In the genomic region with DNA sequence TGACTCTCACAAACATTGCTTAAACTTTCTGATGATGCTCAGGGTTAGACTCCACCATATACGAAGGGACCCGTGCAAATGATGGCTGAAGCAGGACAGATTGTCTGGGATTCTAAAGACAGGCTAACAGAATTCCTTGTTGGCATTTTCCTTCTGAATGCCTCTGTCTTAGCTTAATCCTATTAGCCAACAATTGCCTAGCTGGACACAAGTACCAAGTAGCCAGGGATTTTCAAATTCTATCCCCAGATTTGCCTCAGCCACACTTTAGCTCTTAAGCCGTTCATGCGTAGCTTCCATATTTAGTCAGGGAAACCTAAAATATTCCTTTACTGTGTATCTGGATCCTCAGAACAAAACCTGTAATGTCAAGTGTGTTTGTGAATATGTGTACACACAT, we compare ENCODE assay signal across 20 cellular contexts. TPM values are rescaled to one million over a fixed set of nuclear protein-coding genes. Genes with fewer than 3 reads are reported as not detected.
"Had no signal": no experiment of that assay in that cellular context is flagged by ENCODE, and none has a peak within 500 bp of the region (broad histone marks: within the 10 kb centered on the region; RNA-seq: fewer than 3 reads in every experiment).

No MANE protein-coding gene starts in this region.

- DNase-seq: IMR-90, Karpas-422, KG1, MG63, NCI-H1092, NCI-H1105 treated with DMSO at 0.1 percent for 48 hours, NCI-H1417 treated with DMSO at 0.1 percent for 48 hours, NCI-H146, NCI-H1694 treated with DMSO at 0.1 percent for 48 hours, NCI-H1930, NCI-H2081, NCI-H2107, NCI-H2227 treated with DMSO at 0.1 percent for 48 hours, PC-3, SHP77, SK-N-SH, SW 1271 had no signal

- H3K9ac ChIP-seq: SK-N-SH had no signal

- H3K4me3 ChIP-seq: MG63 had no signal

- H3K27ac ChIP-seq: RWPE1 had no signal

- H3K4me2 ChIP-seq: SK-N-SH had no signal

- H3K9me3 ChIP-seq: MG63, SK-N-SH had no signal

- H3K36me3 ChIP-seq: MG63 had no signal

RNA-seq across cellular contexts. Expression of gene COL4A3, which starts 40.0 kb away (rescaled TPM):
- total RNA-seq: HT-29, IMR-90, SK-MEL-5 had no signal
- polyA plus RNA-seq: IMR-90, SK-N-SH had no signal

RNA-seq across cellular contexts. Expression of gene COL4A4, which starts 40.4 kb away (rescaled TPM):
- total RNA-seq: HT-29, IMR-90, SK-MEL-5 had no signal
- polyA plus RNA-seq: SK-N-SH had no signal
